2 cellular contexts compared by ENCODE assay signal in the genomic region with DNA sequence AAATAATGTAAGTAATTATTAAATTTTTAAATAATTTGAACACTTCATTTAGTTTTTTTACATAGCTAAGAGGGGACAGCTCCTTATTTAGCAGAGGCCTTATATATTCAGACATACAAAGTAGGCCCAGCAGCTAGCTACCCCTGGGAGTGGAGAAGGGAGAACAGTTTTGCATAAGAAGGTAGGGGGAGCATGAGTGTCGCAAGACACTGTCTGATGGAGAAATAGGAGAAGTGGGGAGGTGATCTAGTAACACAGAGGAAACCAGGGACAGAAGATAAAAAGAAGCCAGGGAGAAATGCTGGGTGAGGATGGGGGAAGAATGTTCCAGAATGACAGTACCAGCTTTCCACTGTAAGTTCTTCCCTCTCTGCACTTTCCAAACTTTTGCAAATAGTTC.
TF ChIP-seq lines count a peak whose summit lies in the region.

No MANE protein-coding gene starts in this region.

TF ChIP-seq in HepG2, 621 proteins besides CTCF, POLR2A, EP300 and RAD21:
- TF ChIP-seq CEBPB (IDR thresholded peaks at IDR 0.05; ENCODE audit: borderline replicate concordance, low read depth, low read length) (0 out of 2 replicates have a peak, but pooled peaks have one; percentile 21), CEBPG (CRISPR knock-in tag; IDR thresholded peaks at IDR 0.05) (0 out of 2 replicates have a peak, but pooled peaks have one; percentile 20), ELF3 (CRISPR knock-in tag; IDR thresholded peaks at IDR 0.05) (no peak)

TF ChIP-seq in WTC11, 78 proteins besides CTCF, POLR2A, EP300 and RAD21:
- TF ChIP-seq STAT6 (CRISPR knock-in tag; conservative IDR thresholded peaks at IDR 0.05; ENCODE audit: low read depth): no peak
- no peak for TF ChIP-seq TEAD1 (CRISPR knock-in tag; IDR thresholded peaks at IDR 0.05)
- TF ChIP-seq GRHL2 (CRISPR knock-in tag; IDR thresholded peaks at IDR 0.05; ENCODE audit: insufficient replicate concordance, severe bottlenecking): no peak
- no peak for TF ChIP-seq JUN (CRISPR knock-in tag; IDR thresholded peaks at IDR 0.05)
- no peak for TF ChIP-seq CREB1 (CRISPR knock-in tag; IDR thresholded peaks at IDR 0.05)
- no peak for TF ChIP-seq USF2 (CRISPR knock-in tag; IDR thresholded peaks at IDR 0.05)
